Comparison of ENCODE assay signal across 8 cellular contexts in the genomic region with DNA sequence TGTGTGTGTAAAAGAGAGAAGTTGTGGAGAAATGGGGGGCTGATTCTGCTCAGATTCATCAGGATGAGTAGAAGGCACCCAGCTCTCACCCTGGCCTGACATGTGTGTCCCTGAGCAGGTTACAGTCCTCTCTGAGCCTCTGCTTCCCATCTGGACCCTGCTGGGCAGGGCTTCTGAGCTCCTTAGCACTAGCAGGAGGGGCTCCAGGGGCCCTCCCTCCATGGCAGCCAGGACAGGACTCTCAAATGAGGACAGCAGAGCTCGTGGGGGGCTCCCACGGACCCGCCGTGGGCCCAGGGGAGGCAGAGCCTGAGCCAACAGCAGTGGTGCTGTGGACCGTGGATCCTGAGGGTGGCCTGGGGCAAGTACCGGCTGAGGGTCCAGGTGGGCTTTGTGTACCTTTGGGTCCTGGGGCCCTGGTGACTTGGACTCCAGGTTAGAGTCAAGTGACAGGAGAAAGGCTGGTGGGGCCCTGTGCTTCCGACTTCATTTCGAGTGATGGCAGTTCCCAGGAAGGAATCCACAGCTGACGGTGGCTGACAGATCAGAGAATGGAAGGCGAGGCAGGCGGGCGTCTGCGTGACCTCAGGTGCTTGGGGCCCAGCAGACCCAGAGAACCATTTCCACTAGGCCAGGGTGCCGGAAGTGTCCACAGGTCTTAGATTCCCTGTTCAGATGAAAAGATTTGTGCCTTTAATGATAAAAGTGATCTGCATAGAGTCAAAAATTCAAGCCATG. TPM values are rescaled to one million over a fixed set of nuclear protein-coding genes. Genes with fewer than 3 reads are reported as not detected.
DNase-seq lines count a peak whose midpoint lies in the region; ATAC-seq lines count a peak whose summit lies in the region.

No MANE protein-coding gene starts in this region.

- intact Hi-C loops in activated CD4-positive, alpha-beta T cell treated with anti-CD3 and anti-CD28 coated beads for 36 hours (cut with DNase I, micrococcal nuclease): no loop called here
- intact Hi-C loops in activated T-helper 2 cell treated with anti-CD3 and anti-CD28 coated beads, Interferon-gamma antibody, Interleukin-2, Interleukin-4, amounts not matched to agents 10 μg/mL and 5 μg/mL and 100 μg/mL, durations not matched to agents 14 hours and 24 hours and 36 hours (cut with micrococcal nuclease): no loop called here

- H3K27ac ChIP-seq in substantia nigra (ENCODE audit: low read depth, low read length, poor library complexity, severe bottlenecking): peak overlapping the region; percentile 59

- ATAC-seq in activated CD4-positive, alpha-beta T cell treated with anti-CD3 and anti-CD28 coated beads for 36 hours: no peak
- ATAC-seq in HG03280 (IDR thresholded peaks at IDR 0.05; ENCODE audit: unreplicated experiment): no peak

- DNase-seq in activated CD4-positive, alpha-beta T cell treated with anti-CD3 and anti-CD28 coated beads for 36 hours: peak; percentile 15
- DNase-seq in activated CD4-positive, alpha-beta T cell treated with anti-CD3 and anti-CD28 coated beads, Interleukin-2, amount 50 U/mL, for 4 hours: no peak
- DNase-seq in activated T-helper 2 cell treated with anti-CD3 and anti-CD28 coated beads, Interferon-gamma antibody, Interleukin-2, Interleukin-4, amounts not matched to agents 10 μg/mL and 5 μg/mL and 100 μg/mL, durations not matched to agents 14 hours and 24 hours and 36 hours (ENCODE audit: low spot score): no peak
- DNase-seq in iris pigment epithelial cell (ENCODE audit: low read depth) (peak; percentile 43), substantia nigra (lab: John Stamatoyannopoulos, UW) (no peak), HK-2 (ENCODE audit: unreplicated experiment) (no peak)
- no peak for DNase-seq in activated CD4-positive, CD25-positive, alpha-beta regulatory T cell (lab: John Stamatoyannopoulos, UW)

- no peaks in the 10 kb centered on the region for H3K27me3 Mint-ChIP-seq in activated CD4-positive, alpha-beta T cell treated with anti-CD3 and anti-CD28 coated beads for 36 hours
- H3K27me3 Mint-ChIP-seq in activated T-helper 2 cell treated with anti-CD3 and anti-CD28 coated beads, Interferon-gamma antibody, Interleukin-2, Interleukin-4, amounts not matched to agents 10 μg/mL and 5 μg/mL and 100 μg/mL, durations not matched to agents 14 hours and 24 hours and 36 hours (ENCODE audit: low read depth): no peaks in the 10 kb centered on the region

- peak overlapping the region; percentile 6 for H3K27ac Mint-ChIP-seq in activated CD4-positive, alpha-beta T cell treated with anti-CD3 and anti-CD28 coated beads for 36 hours
- H3K27ac Mint-ChIP-seq in activated T-helper 2 cell treated with anti-CD3 and anti-CD28 coated beads, Interferon-gamma antibody, Interleukin-2, Interleukin-4, amounts not matched to agents 10 μg/mL and 5 μg/mL and 100 μg/mL, durations not matched to agents 14 hours and 24 hours and 36 hours: peak overlapping the region; percentile 35

- no peaks in the 10 kb centered on the region for H3K9me3 Mint-ChIP-seq in activated CD4-positive, alpha-beta T cell treated with anti-CD3 and anti-CD28 coated beads for 36 hours (ENCODE audit: low read depth)
- H3K9me3 Mint-ChIP-seq in activated T-helper 2 cell treated with anti-CD3 and anti-CD28 coated beads, Interferon-gamma antibody, Interleukin-2, Interleukin-4, amounts not matched to agents 10 μg/mL and 5 μg/mL and 100 μg/mL, durations not matched to agents 14 hours and 24 hours and 36 hours: no peaks in the 10 kb centered on the region

- POLR2A ChIA-PET in activated CD4-positive, alpha-beta T cell treated with anti-CD3 and anti-CD28 coated beads for 36 hours (lab: Charles Lee): interaction anchor here (0.7 kb wide), 1 partner anchor 53 kb away, joined by 3 read pairs; no protein-coding TSS in a partner anchor

- CTCF ChIA-PET in activated CD4-positive, alpha-beta T cell treated with anti-CD3 and anti-CD28 coated beads for 36 hours (lab: Charles Lee): no interaction called here

- H3K4me1 Mint-ChIP-seq in activated CD4-positive, alpha-beta T cell treated with anti-CD3 and anti-CD28 coated beads for 36 hours: peaks cover 34% of the 10 kb centered on the region
- H3K4me1 Mint-ChIP-seq in activated T-helper 2 cell treated with anti-CD3 and anti-CD28 coated beads, Interferon-gamma antibody, Interleukin-2, Interleukin-4, amounts not matched to agents 10 μg/mL and 5 μg/mL and 100 μg/mL, durations not matched to agents 14 hours and 24 hours and 36 hours (ENCODE audit: low read depth): peaks cover 30% of the 10 kb centered on the region

- H3K4me3 Mint-ChIP-seq in activated CD4-positive, alpha-beta T cell treated with anti-CD3 and anti-CD28 coated beads for 36 hours: no peak overlapping the region
- no peak overlapping the region for H3K4me3 Mint-ChIP-seq in activated T-helper 2 cell treated with anti-CD3 and anti-CD28 coated beads, Interferon-gamma antibody, Interleukin-2, Interleukin-4, amounts not matched to agents 10 μg/mL and 5 μg/mL and 100 μg/mL, durations not matched to agents 14 hours and 24 hours and 36 hours (ENCODE audit: low read depth)

- H3K36me3 Mint-ChIP-seq in activated CD4-positive, alpha-beta T cell treated with anti-CD3 and anti-CD28 coated beads for 36 hours (ENCODE audit: low read depth): peaks cover 29% of the 10 kb centered on the region
- H3K36me3 Mint-ChIP-seq in activated T-helper 2 cell treated with anti-CD3 and anti-CD28 coated beads, Interferon-gamma antibody, Interleukin-2, Interleukin-4, amounts not matched to agents 10 μg/mL and 5 μg/mL and 100 μg/mL, durations not matched to agents 14 hours and 24 hours and 36 hours (ENCODE audit: low read depth): peaks cover 40% of the 10 kb centered on the region

RNA-seq across cellular contexts. Expression of a gene that starts 21.9 kb away (rescaled TPM):
- total RNA-seq in activated CD4-positive, alpha-beta T cell treated with anti-CD3 and anti-CD28 coated beads for 36 hours: 100 to 1,000 TPM; 435 to 569 TPM
- total RNA-seq in activated T-helper 2 cell treated with anti-CD3 and anti-CD28 coated beads, Interferon-gamma antibody, Interleukin-2, Interleukin-4, amounts not matched to agents 10 μg/mL and 5 μg/mL and 100 μg/mL, durations not matched to agents 14 hours and 24 hours and 36 hours: 422 and 430 TPM in 2 replicates

RNA-seq across cellular contexts. Expression of a gene that starts 54.4 kb away (rescaled TPM):
- 1,000 to 10,000 TPM; 7,016 to 9,748 TPM for total RNA-seq in activated CD4-positive, alpha-beta T cell treated with anti-CD3 and anti-CD28 coated beads for 36 hours
- total RNA-seq in activated T-helper 2 cell treated with anti-CD3 and anti-CD28 coated beads, Interferon-gamma antibody, Interleukin-2, Interleukin-4, amounts not matched to agents 10 μg/mL and 5 μg/mL and 100 μg/mL, durations not matched to agents 14 hours and 24 hours and 36 hours: 4,338 and 4,347 TPM in 2 replicates

RNA-seq across cellular contexts. Expression of a gene that starts 58.0 kb away (rescaled TPM):
- total RNA-seq in activated CD4-positive, alpha-beta T cell treated with anti-CD3 and anti-CD28 coated beads for 36 hours: 10 to 100 TPM; 32.7 to 37.5 TPM
- 39.7 and 39.8 TPM in 2 replicates for total RNA-seq in activated T-helper 2 cell treated with anti-CD3 and anti-CD28 coated beads, Interferon-gamma antibody, Interleukin-2, Interleukin-4, amounts not matched to agents 10 μg/mL and 5 μg/mL and 100 μg/mL, durations not matched to agents 14 hours and 24 hours and 36 hours

Comparison
In these comparisons a context has a peak if more than half of its experiments do, and no peak if none do; other contexts are left out.
1. DNase-seq: peak in activated CD4-positive, alpha-beta T cell treated with anti-CD3 and anti-CD28 coated beads for 36 hours (single experiment) and iris pigment epithelial cell (single experiment); none in activated CD4-positive, alpha-beta T cell treated with anti-CD3 and anti-CD28 coated beads, Interleukin-2, amount 50 U/mL, for 4 hours (0 of 2), activated T-helper 2 cell treated with anti-CD3 and anti-CD28 coated beads, Interferon-gamma antibody, Interleukin-2, Interleukin-4, amounts not matched to agents 10 μg/mL and 5 μg/mL and 100 μg/mL, durations not matched to agents 14 hours and 24 hours and 36 hours (single experiment), substantia nigra (0 of 49), activated CD4-positive, CD25-positive, alpha-beta regulatory T cell (0 of 4) and HK-2 (single experiment).